1 cellular context compared by ENCODE assay signal in the genomic region with DNA sequence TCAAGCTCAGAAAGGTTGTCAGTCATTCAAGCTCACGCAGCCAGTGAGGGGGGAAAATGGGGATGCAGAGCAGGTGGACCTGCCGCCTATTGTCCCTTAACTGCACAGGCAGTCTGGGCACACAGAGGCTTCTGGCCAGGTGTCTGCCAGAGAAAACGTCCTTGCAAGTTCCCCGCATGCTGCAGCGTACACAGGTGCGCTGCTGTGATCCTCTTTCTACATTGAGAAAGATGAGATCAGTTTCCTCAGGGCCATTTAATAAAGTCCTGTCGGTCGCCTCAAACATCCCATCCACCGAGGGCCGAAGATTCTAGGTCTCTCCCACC.
TF ChIP-seq lines count a peak whose summit lies in the region.

No MANE protein-coding gene starts in this region.

TF ChIP-seq in IMR-90, 13 proteins besides CTCF, POLR2A, EP300 and RAD21 (continued from another document):
- TF ChIP-seq, protein P1, sequence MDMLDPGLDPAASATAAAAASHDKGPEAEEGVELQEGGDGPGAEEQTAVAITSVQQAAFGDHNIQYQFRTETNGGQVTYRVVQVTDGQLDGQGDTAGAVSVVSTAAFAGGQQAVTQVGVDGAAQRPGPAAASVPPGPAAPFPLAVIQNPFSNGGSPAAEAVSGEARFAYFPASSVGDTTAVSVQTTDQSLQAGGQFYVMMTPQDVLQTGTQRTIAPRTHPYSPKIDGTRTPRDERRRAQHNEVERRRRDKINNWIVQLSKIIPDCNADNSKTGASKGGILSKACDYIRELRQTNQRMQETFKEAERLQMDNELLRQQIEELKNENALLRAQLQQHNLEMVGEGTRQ (IDR thresholded peaks at IDR 0.05; ENCODE audit: low read depth, low read length), result no peak; the same call in 1 of the 2 replicates
- TF ChIP-seq RCOR1 (IDR thresholded peaks at IDR 0.05; ENCODE audit: insufficient replicate concordance, low read length) (no peak), RFX5 (IDR thresholded peaks at IDR 0.05; ENCODE audit: low read depth, low read length) (no peak), CEBPB (IDR thresholded peaks at IDR 0.05; ENCODE audit: low read depth, low read length) (no peak), FOS (IDR thresholded peaks at IDR 0.05; ENCODE audit: low read depth, low read length) (no peak), CHD1 (IDR thresholded peaks at IDR 0.05; ENCODE audit: low read depth, low read length) (no peak), MAZ (IDR thresholded peaks at IDR 0.05; ENCODE audit: borderline replicate concordance, low read depth, low read length) (no peak), NFE2L2 (IDR thresholded peaks at IDR 0.05; ENCODE audit: low read depth, low read length) (no peak), SMC3 (IDR thresholded peaks at IDR 0.05; ENCODE audit: low read depth, low read length) (no peak), MXI1 (IDR thresholded peaks at IDR 0.05; ENCODE audit: borderline replicate concordance, low read depth, low read length) (no peak), BHLHE40 (IDR thresholded peaks at IDR 0.05; ENCODE audit: low read depth, low read length) (no peak)
